28 cellular contexts compared by ENCODE assay signal in the genomic region with DNA sequence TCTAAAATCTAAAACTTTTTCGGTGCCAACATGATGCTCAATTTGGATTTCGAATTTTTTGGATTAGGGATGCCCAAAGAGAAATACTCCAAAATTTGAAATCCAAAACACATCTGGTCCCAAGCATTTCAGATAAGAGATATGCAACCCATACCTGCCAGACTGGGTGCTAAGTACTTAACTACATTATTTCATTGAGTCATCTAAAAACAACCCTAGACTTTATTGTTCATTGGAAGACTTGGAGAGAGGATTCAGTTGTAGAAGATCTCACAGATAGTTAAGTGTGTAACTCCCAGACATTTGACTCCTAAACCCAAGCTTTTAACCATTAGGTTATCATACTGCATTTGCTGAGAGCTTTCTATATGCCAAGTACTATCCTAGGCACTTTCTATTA.
"Had no signal": no experiment of that assay in that cellular context is flagged by ENCODE, and none has a peak within 500 bp of the region (broad histone marks: within the 10 kb centered on the region; RNA-seq: fewer than 3 reads in every experiment).

No MANE protein-coding gene starts in this region.

- H3K27ac ChIP-seq: stomach, suprapubic skin, testis, thoracic aorta, thyroid gland, tibial artery, tibial nerve, transverse colon, upper lobe of left lung, upper lobe of right lung, uterus, vagina had no signal

- H3K9me3 ChIP-seq: stomach, suprapubic skin, testis, thoracic aorta, thyroid gland, tibial artery, tibial nerve, transverse colon, upper lobe of left lung, upper lobe of right lung, uterus, vagina had no signal

- H3K27me3 Mint-ChIP-seq: stimulated activated memory B cell treated with anti-CD40 and anti-IgM and Interleukin-4, amounts not matched to agents 10 μg/mL and 1 μg/mL and 100 μg/mL, for 72 hours; stimulated activated naive B cell treated with anti-CD40 and anti-IgM and Interleukin-4, amounts not matched to agents 10 μg/mL and 1 μg/mL and 100 μg/mL, for 72 hours; type B pancreatic cell had no signal

- H3K4me1 Mint-ChIP-seq: stimulated activated effector memory CD8-positive, alpha-beta T cell treated with anti-CD3 and anti-CD28 coated beads, Interleukin-12 subunit alpha, Interleukin-12 subunit beta, amount 100 ng/mL, for 72 hours; stimulated activated memory B cell treated with anti-CD40 and anti-IgM and Interleukin-4, amounts not matched to agents 10 μg/mL and 1 μg/mL and 100 μg/mL, for 72 hours had no signal

- H3K27ac Mint-ChIP-seq: stimulated activated effector memory CD8-positive, alpha-beta T cell treated with anti-CD3 and anti-CD28 coated beads, Interleukin-12 subunit alpha, Interleukin-12 subunit beta, amount 100 ng/mL, for 72 hours; stimulated activated memory B cell treated with anti-CD40 and anti-IgM and Interleukin-4, amounts not matched to agents 10 μg/mL and 1 μg/mL and 100 μg/mL, for 72 hours; stimulated activated naive B cell treated with anti-CD40 and anti-IgM and Interleukin-4, amounts not matched to agents 10 μg/mL and 1 μg/mL and 100 μg/mL, for 72 hours; stimulated activated naive CD8-positive, alpha-beta T cell treated with anti-CD3 and anti-CD28 coated beads, Interleukin-15, amount 100 ng/mL, for 72 hours; stimulated activated naive CD8-positive, alpha-beta T cell treated with anti-CD3 and anti-CD28 coated beads, Interleukin-15, Interleukin-2, amounts not matched to agents 100 ng/mL and 50 ng/mL, for 24 hours; type B pancreatic cell had no signal

- DNase-seq: stimulated activated CD4-positive, alpha-beta T cell treated with anti-CD3 and anti-CD28 coated beads, Interleukin-2, amount 100 ng/mL, for 48 hours; stimulated activated CD4-positive, alpha-beta T cell treated with anti-CD3 and anti-CD28 coated beads, Interleukin-4, amount 100 ng/mL, for 1 hour; stimulated activated CD4-positive, alpha-beta T cell treated with anti-CD3 and anti-CD28 coated beads, Interleukin-4, amount 100 ng/mL, for 24 hours; stimulated activated CD4-positive, alpha-beta T cell treated with anti-CD3 and anti-CD28 coated beads, Interleukin-4, amount 100 ng/mL, for 4 hours; stimulated activated CD8-positive, alpha-beta memory T cell treated with anti-CD3 and anti-CD28 coated beads, Interleukin-4, amount 100 ng/mL, for 48 hours; stimulated activated naive B cell treated with anti-CD40 and anti-IgM and Interleukin-4, amounts not matched to agents 10 μg/mL and 1 μg/mL and 100 μg/mL, for 72 hours; stimulated activated naive CD4-positive, alpha-beta T cell; stimulated activated naive CD4-positive, alpha-beta T cell treated with Interleukin-2 at 50 U/mL for 16 hours; stimulated activated naive CD8-positive, alpha-beta T cell treated with anti-CD3 and anti-CD28 coated beads, Interleukin-15, amount 100 ng/mL, for 72 hours; stimulated activated naive CD8-positive, alpha-beta T cell treated with anti-CD3 and anti-CD28 coated beads, Interleukin-15, Interleukin-2, amounts not matched to agents 100 U/mL and 50 U/mL, for 24 hours; stomach; substantia nigra; testis; thyroid gland; tibial artery; transverse colon; upper lobe of left lung; upper lobe of right lung; uterus had no signal

- H3K27me3 ChIP-seq: stomach, testis, thyroid gland, tibial artery, tibial nerve, transverse colon, upper lobe of left lung, upper lobe of right lung, uterus, vagina had no signal

- H3K36me3 ChIP-seq: stomach, suprapubic skin, thoracic aorta, thyroid gland, tibial artery, tibial nerve, transverse colon, uterus, vagina had no signal

- FAIRE-seq: urothelium cell line had no signal

- H3K4me3 Mint-ChIP-seq: stimulated activated effector memory CD8-positive, alpha-beta T cell treated with anti-CD3 and anti-CD28 coated beads, Interleukin-12 subunit alpha, Interleukin-12 subunit beta, amount 100 ng/mL, for 72 hours; stimulated activated memory B cell treated with anti-CD40 and anti-IgM and Interleukin-4, amounts not matched to agents 10 μg/mL and 1 μg/mL and 100 μg/mL, for 72 hours; stimulated activated naive B cell treated with anti-CD40 and anti-IgM and Interleukin-4, amounts not matched to agents 10 μg/mL and 1 μg/mL and 100 μg/mL, for 72 hours; stimulated activated naive CD8-positive, alpha-beta T cell treated with anti-CD3 and anti-CD28 coated beads, Interleukin-15, amount 100 ng/mL, for 72 hours; stimulated activated naive CD8-positive, alpha-beta T cell treated with anti-CD3 and anti-CD28 coated beads, Interleukin-15, Interleukin-2, amounts not matched to agents 100 ng/mL and 50 ng/mL, for 24 hours; type B pancreatic cell had no signal

- H3K4me3 ChIP-seq: stomach, suprapubic skin, testis, thoracic aorta, thyroid gland, tibial artery, tibial nerve, transverse colon, upper lobe of left lung, upper lobe of right lung, uterus, vagina had no signal

- H3K4me1 ChIP-seq: stomach, suprapubic skin, testis, thyroid gland, tibial artery, tibial nerve, transverse colon, upper lobe of left lung, upper lobe of right lung, uterus, vagina had no signal

- ATAC-seq: stimulated activated effector memory CD8-positive, alpha-beta T cell treated with anti-CD3 and anti-CD28 coated beads, Interleukin-12 subunit alpha, Interleukin-12 subunit beta, amount 100 ng/mL, for 72 hours; stimulated activated memory B cell treated with anti-CD40 and anti-IgM and Interleukin-4, amounts not matched to agents 10 μg/mL and 1 μg/mL and 100 μg/mL, for 72 hours; stimulated activated naive B cell treated with anti-CD40 and anti-IgM and Interleukin-4, amounts not matched to agents 10 μg/mL and 1 μg/mL and 100 μg/mL, for 72 hours; stimulated activated naive CD8-positive, alpha-beta T cell treated with anti-CD3 and anti-CD28 coated beads, Interleukin-15, amount 100 ng/mL, for 72 hours; stimulated activated naive CD8-positive, alpha-beta T cell treated with anti-CD3 and anti-CD28 coated beads, Interleukin-15, Interleukin-2, amounts not matched to agents 100 U/mL and 50 U/mL, for 24 hours; upper lobe of right lung had no signal

- H3K9me3 Mint-ChIP-seq: stimulated activated effector memory CD8-positive, alpha-beta T cell treated with anti-CD3 and anti-CD28 coated beads, Interleukin-12 subunit alpha, Interleukin-12 subunit beta, amount 100 ng/mL, for 72 hours; stimulated activated memory B cell treated with anti-CD40 and anti-IgM and Interleukin-4, amounts not matched to agents 10 μg/mL and 1 μg/mL and 100 μg/mL, for 72 hours; stimulated activated naive B cell treated with anti-CD40 and anti-IgM and Interleukin-4, amounts not matched to agents 10 μg/mL and 1 μg/mL and 100 μg/mL, for 72 hours; stimulated activated naive CD8-positive, alpha-beta T cell treated with anti-CD3 and anti-CD28 coated beads, Interleukin-15, amount 100 ng/mL, for 72 hours; stimulated activated naive CD8-positive, alpha-beta T cell treated with anti-CD3 and anti-CD28 coated beads, Interleukin-15, Interleukin-2, amounts not matched to agents 100 ng/mL and 50 ng/mL, for 24 hours; type B pancreatic cell had no signal
